In the genomic region with DNA sequence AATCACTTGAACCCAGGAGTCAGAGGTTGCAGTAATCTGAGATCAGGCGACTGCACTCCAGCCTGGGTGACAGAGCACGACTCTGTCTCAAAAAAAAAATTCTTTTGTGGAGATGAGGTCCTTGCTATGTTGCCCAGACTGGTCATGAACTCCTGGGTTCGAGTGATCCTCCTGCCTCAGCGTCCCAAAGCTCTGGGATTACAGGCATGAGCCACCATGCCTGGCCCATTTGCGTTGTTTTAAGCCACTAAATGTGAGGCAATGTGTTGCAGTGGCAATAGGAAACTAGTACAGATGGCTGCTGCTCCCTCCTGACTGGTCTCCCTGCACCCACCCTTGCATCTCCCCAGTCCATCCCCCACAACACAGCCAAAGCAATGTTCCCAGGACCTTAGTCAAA, we compare ENCODE assay signal across 17 cellular contexts. TPM values are rescaled to one million over a fixed set of nuclear protein-coding genes. Genes with fewer than 3 reads are reported as not detected.
DNase-seq lines count a peak whose midpoint lies in the region; ATAC-seq lines count a peak whose summit lies in the region.
"Had no signal": no experiment of that assay in that cellular context is flagged by ENCODE, and none has a peak within 500 bp of the region (broad histone marks: within the 10 kb centered on the region; RNA-seq: fewer than 3 reads in every experiment).

No MANE protein-coding gene starts in this region.

- H3K36me3 Mint-ChIP-seq in activated naive CD8-positive, alpha-beta T cell treated with anti-CD3 and anti-CD28 coated beads for 36 hours, result no peaks in the 10 kb centered on the region
- no peaks in the 10 kb centered on the region for H3K36me3 Mint-ChIP-seq in activated naive CD8-positive, alpha-beta T cell treated with anti-CD3 and anti-CD28 coated beads, Interleukin-2, amount 50 U/mL, for 24 hours (ENCODE audit: low read depth)
- H3K36me3 Mint-ChIP-seq: CD4-positive, CD25-positive, alpha-beta regulatory T cell; CD8-positive, alpha-beta T cell had no signal

- no peaks in the 10 kb centered on the region for H3K4me1 Mint-ChIP-seq in activated naive CD8-positive, alpha-beta T cell treated with anti-CD3 and anti-CD28 coated beads for 36 hours
- H3K4me1 Mint-ChIP-seq in activated naive CD8-positive, alpha-beta T cell treated with anti-CD3 and anti-CD28 coated beads, Interleukin-2, amount 50 U/mL, for 24 hours, result no peaks in the 10 kb centered on the region
- H3K4me1 Mint-ChIP-seq: B cell; CD4-positive, CD25-positive, alpha-beta regulatory T cell had no signal

- H3K27me3 Mint-ChIP-seq in activated naive CD8-positive, alpha-beta T cell treated with anti-CD3 and anti-CD28 coated beads for 36 hours, result no peaks in the 10 kb centered on the region
- no peaks in the 10 kb centered on the region for H3K27me3 Mint-ChIP-seq in activated naive CD8-positive, alpha-beta T cell treated with anti-CD3 and anti-CD28 coated beads, Interleukin-2, amount 50 U/mL, for 24 hours
- H3K27me3 Mint-ChIP-seq: B cell; CD4-positive, CD25-positive, alpha-beta regulatory T cell had no signal

- peak overlapping the region; percentile 38 for H3K27ac Mint-ChIP-seq in activated naive CD8-positive, alpha-beta T cell treated with anti-CD3 and anti-CD28 coated beads for 36 hours
- H3K27ac Mint-ChIP-seq in activated naive CD8-positive, alpha-beta T cell treated with anti-CD3 and anti-CD28 coated beads, Interleukin-2, amount 50 U/mL, for 24 hours, result no peak overlapping the region
- H3K27ac Mint-ChIP-seq: B cell; CD4-positive, CD25-positive, alpha-beta regulatory T cell; CD8-positive, alpha-beta T cell; H9 had no signal

- no peaks in the 10 kb centered on the region for H3K9me3 Mint-ChIP-seq in activated naive CD8-positive, alpha-beta T cell treated with anti-CD3 and anti-CD28 coated beads for 36 hours
- H3K9me3 Mint-ChIP-seq in activated naive CD8-positive, alpha-beta T cell treated with anti-CD3 and anti-CD28 coated beads, Interleukin-2, amount 50 U/mL, for 24 hours, result no peaks in the 10 kb centered on the region
- H3K9me3 Mint-ChIP-seq: CD4-positive, CD25-positive, alpha-beta regulatory T cell; CD8-positive, alpha-beta T cell had no signal

- no peak for ATAC-seq in activated naive CD8-positive, alpha-beta T cell treated with anti-CD3 and anti-CD28 coated beads, Interleukin-2, amount 50 U/mL, for 24 hours
- ATAC-seq in HG03039 (IDR thresholded peaks at IDR 0.05; ENCODE audit: unreplicated experiment), result no peak
- ATAC-seq in GM18870 (IDR thresholded peaks at IDR 0.05; ENCODE audit: unreplicated experiment), result no peak
- ATAC-seq: CD8-positive, alpha-beta T cell; HCT116 had no signal

- DNase-seq in activated naive CD8-positive, alpha-beta T cell treated with anti-CD3 and anti-CD28 coated beads for 36 hours, result no peak
- no peak for DNase-seq in activated naive CD8-positive, alpha-beta T cell treated with anti-CD3 and anti-CD28 coated beads, Interleukin-2, amount 50 U/mL, for 24 hours
- DNase-seq in ecto neural progenitor cell (ENCODE audit: low spot score), result peak; percentile 6
- peak; percentile 53 for DNase-seq in mesenteric fat pad (ENCODE audit: low spot score)
- peak; percentile 8 for DNase-seq in ureter (ENCODE audit: low spot score)
- no peak for DNase-seq in NCI-H69 (lab: John Stamatoyannopoulos, UW)
- DNase-seq: Caco-2; CD4-positive, CD25-positive, alpha-beta regulatory T cell; DMS153; DND-41; GM23248; H9 had no signal

- no peak overlapping the region for H3K4me3 Mint-ChIP-seq in activated naive CD8-positive, alpha-beta T cell treated with anti-CD3 and anti-CD28 coated beads for 36 hours
- H3K4me3 Mint-ChIP-seq in activated naive CD8-positive, alpha-beta T cell treated with anti-CD3 and anti-CD28 coated beads, Interleukin-2, amount 50 U/mL, for 24 hours, result no peak overlapping the region
- H3K4me3 Mint-ChIP-seq: B cell; CD8-positive, alpha-beta T cell had no signal

RNA-seq across cellular contexts. Expression of gene APLN, which starts 40.0 kb away (rescaled TPM):
- 1 to 10 TPM; 2.4 to 2.6 TPM for total RNA-seq in activated naive CD8-positive, alpha-beta T cell treated with anti-CD3 and anti-CD28 coated beads for 36 hours
- total RNA-seq in mesenteric fat pad (5.6 TPM), ureter (0.52 TPM)
- total RNA-seq: B cell; CD4-positive, CD25-positive, alpha-beta regulatory T cell; CD8-positive, alpha-beta T cell had no signal

RNA-seq across cellular contexts. Expression of gene XPNPEP2, which starts 44.0 kb away (rescaled TPM):
- total RNA-seq in activated naive CD8-positive, alpha-beta T cell treated with anti-CD3 and anti-CD28 coated beads for 36 hours, result under 1 TPM; 0.12 to 0.32 TPM
- total RNA-seq in mesenteric fat pad (9.6 TPM), ureter (6.0 TPM)
- total RNA-seq: B cell had no signal

Comparison
In these comparisons a context has a peak if more than half of its experiments do, and no peak if none do; other contexts are left out.
1. DNase-seq: peak in ecto neural progenitor cell (single experiment), mesenteric fat pad (single experiment) and ureter (single experiment); none in activated naive CD8-positive, alpha-beta T cell treated with anti-CD3 and anti-CD28 coated beads for 36 hours (single experiment), activated naive CD8-positive, alpha-beta T cell treated with anti-CD3 and anti-CD28 coated beads, Interleukin-2, amount 50 U/mL, for 24 hours (single experiment) and NCI-H69 (single experiment).